ENCODE assay signal across 17 cellular contexts in genomic region chr1:165495811-165496143, GRCh38. TPM values are rescaled to one million over a fixed set of nuclear protein-coding genes. Genes with fewer than 3 reads are reported as not detected.
DNase-seq lines count a peak whose midpoint lies in the region; ATAC-seq and TF ChIP-seq lines count a peak whose summit lies in the region.
"Had no signal": no experiment of that assay in that cellular context is flagged by ENCODE, and none has a peak within 500 bp of the region (broad histone marks: within the 10 kb centered on the region; RNA-seq: fewer than 3 reads in every experiment).

No MANE protein-coding gene starts in this region.

- H3K4me3 ChIP-seq in HEK293 (ENCODE audit: low read depth, low read length) (no peak overlapping the region), fibroblast of villous mesenchyme (ENCODE audit: low read depth, low read length) (no peak overlapping the region), smooth muscle cell (no peak overlapping the region), upper lobe of left lung (no peak overlapping the region)

- H2AFZ ChIP-seq in smooth muscle cell (ENCODE audit: low read depth) = no peak overlapping the region

- peaks cover 13% of the 10 kb centered on the region; the same call in 1 of the 2 replicates for H3K4me1 ChIP-seq in HEK293 (ENCODE audit: control insufficient read depth, insufficient read depth, low read length)
- no peaks in the 10 kb centered on the region for H3K4me1 ChIP-seq in smooth muscle cell (ENCODE audit: low read depth)
- H3K4me1 ChIP-seq in upper lobe of left lung = peaks cover 0 to 3% (median 0%) of the 10 kb centered on the region in 4 donors
- H3K4me1 ChIP-seq: BE2C had no signal

- H3K27me3 Mint-ChIP-seq in nephron progenitor cell (ENCODE audit: low read depth, poor library complexity) = no peaks in the 10 kb centered on the region

- H3K27ac Mint-ChIP-seq in nephron progenitor cell = peak overlapping the region; percentile 79
- H3K27ac Mint-ChIP-seq: CD4-positive, alpha-beta T cell had no signal

- H3K4me2 ChIP-seq in smooth muscle cell = peak overlapping the region; percentile 40

- TF ChIP-seq CTCF in HEK293 (tag by site-specific recombination; IDR thresholded peaks at IDR 0.05) = no peak
- TF ChIP-seq CTCF in fibroblast of villous mesenchyme (IDR thresholded peaks at IDR 0.05; ENCODE audit: insufficient read depth, low read depth, low read length) = no peak
- no peak for TF ChIP-seq CTCF in nephron progenitor cell (IDR thresholded peaks at IDR 0.05)
- TF ChIP-seq CTCF in smooth muscle cell (IDR thresholded peaks at IDR 0.05; ENCODE audit: borderline replicate concordance, insufficient read depth, poor library complexity, severe bottlenecking) = no peak
- TF ChIP-seq CTCF in upper lobe of left lung (IDR thresholded peaks at IDR 0.05) = no peak

- H3K9me3 ChIP-seq in HEK293 (ENCODE audit: control insufficient read depth, insufficient read depth, low read depth, low read length) (no peaks in the 10 kb centered on the region), smooth muscle cell (replicated peaks; ENCODE audit: low read depth) (no peaks in the 10 kb centered on the region), upper lobe of left lung (no peaks in the 10 kb centered on the region)
- H3K9me3 ChIP-seq: BE2C had no signal

- H3K36me3 ChIP-seq in HEK293 (ENCODE audit: control insufficient read depth in 2 of 2, insufficient read depth in 1 of 2, low read length in 2 of 2) (no peaks in the 10 kb centered on the region), smooth muscle cell (ENCODE audit: low read depth) (no peaks in the 10 kb centered on the region), upper lobe of left lung (no peaks in the 10 kb centered on the region)
- H3K36me3 ChIP-seq: BE2C had no signal

- ATAC-seq in upper lobe of left lung (ENCODE audit: low FRiP score in 2 of 2) = no peak
- ATAC-seq in GM18511 (IDR thresholded peaks at IDR 0.05; ENCODE audit: unreplicated experiment) = no peak
- ATAC-seq: HCT116 had no signal

- CTCF ChIA-PET in HEK293 (lab: Yijun Ruan, JAX) = interaction anchor here (1.3 kb wide), 1 partner anchor 97 kb away, joined by 6 read pairs; no protein-coding TSS in a partner anchor

- 60% methylated on average over 4 of the region's 4 CpGs for WGBS in smooth muscle cell (ENCODE audit: low lambda C conversion rate)
- WGBS in upper lobe of left lung, 2 donors = 82 to 91% methylated on average over 4 of the region's 4 CpGs

- no peaks in the 10 kb centered on the region for H3F3A ChIP-seq in smooth muscle cell (ENCODE audit: low read depth)

- no peaks in the 10 kb centered on the region for H3K36me3 Mint-ChIP-seq in nephron progenitor cell (ENCODE audit: low read depth)

- no peak overlapping the region for H3K9ac ChIP-seq in smooth muscle cell (ENCODE audit: low read depth)

- no peaks in the 10 kb centered on the region for H3K27me3 ChIP-seq in smooth muscle cell (ENCODE audit: low read depth)
- no peaks in the 10 kb centered on the region for H3K27me3 ChIP-seq in upper lobe of left lung

- H3K9me3 Mint-ChIP-seq in nephron progenitor cell = no peaks in the 10 kb centered on the region
- H3K9me3 Mint-ChIP-seq: CD4-positive, alpha-beta T cell had no signal

- peak; percentile 5 for DNase-seq in fibroblast of villous mesenchyme (ENCODE audit: low read depth)
- no peak for DNase-seq in nephron progenitor cell
- DNase-seq in smooth muscle cell (lab: John Stamatoyannopoulos, UW; ENCODE audit: unreplicated experiment) = no peak
- DNase-seq in upper lobe of left lung = no peak
- no peak for DNase-seq in NCI-H1930 (lab: John Stamatoyannopoulos, UW)
- DNase-seq: ACHN; BE2C; Calu3; CD4-positive, alpha-beta T cell; GF-D8; GOT3 had no signal

- TF ChIP-seq POLR2A in upper lobe of left lung (IDR thresholded peaks at IDR 0.05) = no peak

- H3K27ac ChIP-seq in HEK293 (ENCODE audit: extremely low read depth, low read depth, low read length) (no peak overlapping the region), smooth muscle cell (ENCODE audit: low read depth) (peak overlapping the region; percentile 50), upper lobe of left lung (no peak overlapping the region)
- H3K27ac ChIP-seq: C4-2B had no signal

- H3K79me2 ChIP-seq in smooth muscle cell (ENCODE audit: low read depth) = no peaks in the 10 kb centered on the region

- POLR2A ChIA-PET in HEK293 (lab: Yijun Ruan, JAX) = no interaction called here

- H3K4me1 Mint-ChIP-seq in nephron progenitor cell = peaks cover 44% of the 10 kb centered on the region

- TF ChIP-seq EP300 in upper lobe of left lung (IDR thresholded peaks at IDR 0.05) = no peak

- peak overlapping the region; percentile 52 for H3K4me3 Mint-ChIP-seq in nephron progenitor cell
- H3K4me3 Mint-ChIP-seq: CD4-positive, alpha-beta T cell had no signal

- no peaks in the 10 kb centered on the region for H4K20me1 ChIP-seq in smooth muscle cell (ENCODE audit: low read depth)

TF ChIP-seq in HEK293, 187 proteins besides CTCF, POLR2A, EP300 and RAD21:
- no peak for TF ChIP-seq ZNF350 (tag by site-specific recombination; IDR thresholded peaks at IDR 0.05)
- TF ChIP-seq HOXC10 (CRISPR knock-in tag; IDR thresholded peaks at IDR 0.05) = no peak
- 0 out of 2 replicates have a peak, but pooled peaks have one; percentile 50 for TF ChIP-seq ZBTB6 (tag by site-specific recombination; IDR thresholded peaks at IDR 0.05)

RNA-seq across cellular contexts. Expression of gene LRRC52, which starts 48.0 kb away (rescaled TPM):
- total RNA-seq in fibroblast of villous mesenchyme (not detected in 2 replicates), smooth muscle cell (not detected in 2 replicates), upper lobe of left lung (1 to 10 TPM in 1 of 6 donors, under 1 TPM in 2, not detected in 3; 0.44 to 1.7 (median 0.46) TPM)
- not detected in 2 replicates for polyA plus RNA-seq in smooth muscle cell
- total RNA-seq: Calu3; CD4-positive, alpha-beta T cell; H7; HT-29 had no signal

RNA-seq across cellular contexts. Expression of gene RXRG, which starts 50.9 kb away (rescaled TPM):
- total RNA-seq in fibroblast of villous mesenchyme = not detected in 2 replicates
- total RNA-seq in smooth muscle cell = not detected in 2 replicates
- polyA plus RNA-seq in smooth muscle cell = 0.13 TPM in 1 of 2 replicates, not detected in the other
- total RNA-seq in upper lobe of left lung = 1 to 10 TPM in 4 of 6 donors, not detected in 2; 2.3 to 6.1 (median 3.4) TPM
- total RNA-seq: Calu3; CD4-positive, alpha-beta T cell; HT-29 had no signal
